Comparison of ENCODE assay signal across 8 cellular contexts in the genomic region with DNA sequence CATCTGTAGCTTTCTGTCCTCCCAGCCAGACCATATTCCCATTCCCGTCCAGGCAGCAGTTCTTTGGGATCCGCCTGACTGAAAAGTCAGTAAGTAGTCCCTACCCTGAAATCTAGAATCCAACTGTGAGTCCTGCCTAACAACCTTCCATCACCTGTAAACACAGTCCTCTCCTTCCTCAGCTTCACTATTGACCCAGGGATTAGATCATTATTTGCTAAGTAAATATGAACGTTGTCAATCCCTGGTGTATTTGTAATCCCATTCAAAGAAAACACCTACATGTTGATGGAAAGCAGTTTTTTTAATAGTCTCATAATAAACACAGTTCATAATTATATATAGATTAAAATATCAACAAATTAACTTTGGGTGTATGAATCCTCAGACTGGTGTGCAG. TPM values are rescaled to one million over a fixed set of nuclear protein-coding genes. Genes with fewer than 3 reads are reported as not detected.
DNase-seq lines count a peak whose midpoint lies in the region; ATAC-seq and TF ChIP-seq lines count a peak whose summit lies in the region.

No MANE protein-coding gene starts in this region.

- H3K27ac ChIP-seq in Panc1 (ENCODE audit: low read length) (no peak overlapping the region), esophagus squamous epithelium (peak overlapping the region in 3 of 4 donors; percentile 83 to 91 (median 89)), sigmoid colon (peak overlapping the region; percentile 81 to 86 (median 82))

- intact Hi-C loops in activated CD4-positive, alpha-beta T cell treated with anti-CD3 and anti-CD28 coated beads, Interleukin-2, amount 10 ng/mL, durations not matched to agents 24 days and 14 days (cut with micrococcal nuclease), result no loop called here
- intact Hi-C loops in Panc1 (cut with micrococcal nuclease; ENCODE audit: unreplicated experiment), result no loop called here
- intact Hi-C loops in esophagus squamous epithelium (cut with DNase I), result no loop called here
- intact Hi-C loops in sigmoid colon (cut with DNase I), result no loop called here

- ATAC-seq in Panc1 (no peak; the same call in 1 of the 2 replicates), GM21576 (IDR thresholded peaks at IDR 0.05; ENCODE audit: unreplicated experiment) (no peak)

- POLR2A ChIA-PET in Panc1 (lab: Charles Lee), result no interaction called here

- peak overlapping the region; percentile 96 for H3K4me3 Mint-ChIP-seq in activated CD4-positive, alpha-beta T cell treated with anti-CD3 and anti-CD28 coated beads, Interleukin-2, amount 10 ng/mL, durations not matched to agents 24 days and 14 days

- H3K9me3 ChIP-seq in Panc1 (ENCODE audit: control insufficient read depth, insufficient read depth, low read depth, low read length) (no peaks in the 10 kb centered on the region), esophagus squamous epithelium (no peaks in the 10 kb centered on the region), sigmoid colon (no peaks in the 10 kb centered on the region)

- H3K4me1 Mint-ChIP-seq in activated CD4-positive, alpha-beta T cell treated with anti-CD3 and anti-CD28 coated beads, Interleukin-2, amount 10 ng/mL, durations not matched to agents 24 days and 14 days, result peaks cover 28% of the 10 kb centered on the region

- H3K27me3 ChIP-seq in Panc1 (ENCODE audit: control insufficient read depth, insufficient read depth, low read length), result no peaks in the 10 kb centered on the region
- H3K27me3 ChIP-seq in esophagus squamous epithelium, result no peaks in the 10 kb centered on the region
- no peaks in the 10 kb centered on the region for H3K27me3 ChIP-seq in sigmoid colon

- no peak for TF ChIP-seq POLR2A in esophagus squamous epithelium (IDR thresholded peaks at IDR 0.05)
- no peak for TF ChIP-seq POLR2A in sigmoid colon (IDR thresholded peaks at IDR 0.05)

- BruUV-seq in Panc1 (replicated peaks; lab: Mats Ljungman, UMichigan), result TSS peak; percentile 77

- H3K4me3 ChIP-seq in Panc1 (ENCODE audit: low read depth in 2 of 2, low read length in 2 of 2) (peak overlapping the region; percentile 66 to 74), esophagus squamous epithelium (peak overlapping the region in 3 of 4 donors; percentile 84 to 97 (median 96)), sigmoid colon (peak overlapping the region; percentile 79 to 90 (median 88))

- TF ChIP-seq CTCF in Panc1 (IDR thresholded peaks at IDR 0.05) (no peak), esophagus squamous epithelium (IDR thresholded peaks at IDR 0.05) (no peak), sigmoid colon (IDR thresholded peaks at IDR 0.05) (no peak)

- H3K4me1 ChIP-seq in Panc1 (ENCODE audit: control insufficient read depth, insufficient read depth, low read length), result peaks cover 10% of the 10 kb centered on the region
- H3K4me1 ChIP-seq in esophagus squamous epithelium, result peaks cover 12 to 56% (median 14%) of the 10 kb centered on the region in 3 donors
- H3K4me1 ChIP-seq in sigmoid colon, result peaks cover 0 to 24% (median 19%) of the 10 kb centered on the region in 4 donors

- 10 to 27% methylated on average over 3 of the region's 3 CpGs for WGBS in esophagus squamous epithelium, 2 donors
- 11 to 42% methylated on average over 3 of the region's 3 CpGs for WGBS in sigmoid colon, 2 donors

- in situ Hi-C loops in Panc1 (cut with HindIII; ENCODE audit: low pct_unique_long_range_greater_than_20kb, low sequenced_read_pairs), result no loop called here

- CTCF ChIA-PET in Panc1 (lab: Charles Lee), result no interaction called here

- peaks cover 19% of the 10 kb centered on the region for H3K36me3 Mint-ChIP-seq in activated CD4-positive, alpha-beta T cell treated with anti-CD3 and anti-CD28 coated beads, Interleukin-2, amount 10 ng/mL, durations not matched to agents 24 days and 14 days (ENCODE audit: low read depth)

- H3K27me3 Mint-ChIP-seq in activated CD4-positive, alpha-beta T cell treated with anti-CD3 and anti-CD28 coated beads, Interleukin-2, amount 10 ng/mL, durations not matched to agents 24 days and 14 days, result peaks cover 5% of the 10 kb centered on the region

- 0 out of 2 replicates have a peak, but pooled peaks cover 2% of the 10 kb centered on the region for H3K36me3 ChIP-seq in Panc1 (ENCODE audit: control insufficient read depth, insufficient read depth, low read length)
- H3K36me3 ChIP-seq in esophagus squamous epithelium, result peaks cover 0 to 17% (median 0%) of the 10 kb centered on the region in 3 donors
- peaks cover 0 to 5% (median 0%) of the 10 kb centered on the region in 4 donors for H3K36me3 ChIP-seq in sigmoid colon

- peak overlapping the region; percentile 92 for H3K27ac Mint-ChIP-seq in activated CD4-positive, alpha-beta T cell treated with anti-CD3 and anti-CD28 coated beads, Interleukin-2, amount 10 ng/mL, durations not matched to agents 24 days and 14 days

- DNase-seq in activated CD4-positive, alpha-beta T cell treated with anti-CD3 and anti-CD28 coated beads, Interleukin-2, amount 10 ng/mL, durations not matched to agents 24 days and 14 days, result no peak
- DNase-seq in activated CD4-positive, alpha-beta T cell treated with anti-CD3 and anti-CD28 coated beads for 1 hour, result no peak
- DNase-seq in Panc1 (ENCODE audit: low read depth, low spot score) (peak; percentile 15), esophagus squamous epithelium (lab: John Stamatoyannopoulos, UW) (no peak), sigmoid colon (no peak), ecto neural progenitor cell (ENCODE audit: low spot score) (no peak), dermis blood vessel endothelial cell (no peak)

- no peak for TF ChIP-seq EP300 in sigmoid colon (IDR thresholded peaks at IDR 0.05)

- H3K9me3 Mint-ChIP-seq in activated CD4-positive, alpha-beta T cell treated with anti-CD3 and anti-CD28 coated beads, Interleukin-2, amount 10 ng/mL, durations not matched to agents 24 days and 14 days, result no peaks in the 10 kb centered on the region

RNA-seq across cellular contexts. Expression of a gene that starts 0.7 kb away (rescaled TPM):
- total RNA-seq in activated CD4-positive, alpha-beta T cell treated with anti-CD3 and anti-CD28 coated beads, Interleukin-2, amount 10 ng/mL, durations not matched to agents 24 days and 14 days, result 1.1 and 1.8 TPM in 2 replicates
- total RNA-seq in Panc1 (2021; ENCODE audit: unreplicated experiment), result 1.1 TPM
- 0.28 TPM for polyA plus RNA-seq in Panc1 (2012; ENCODE audit: insufficient read length)
- 1 to 10 TPM in 1 of 4 donors, not detected in 3; 1.5 TPM for total RNA-seq in esophagus squamous epithelium
- 1 to 10 TPM in 2 of 4 donors, under 1 TPM in 1, not detected in 1; 0.55 to 2.1 (median 1.8) TPM for total RNA-seq in sigmoid colon
- 1 to 10 TPM in 1 of 3 donors, under 1 TPM in 2; 0.23 to 4.8 (median 0.57) TPM for polyA plus RNA-seq in sigmoid colon
- 0.05 and 0.17 TPM in 2 replicates for total RNA-seq in dermis blood vessel endothelial cell

RNA-seq across cellular contexts. Expression of a gene that starts 0.8 kb away (rescaled TPM):
- 23.7 and 27.2 TPM in 2 replicates for total RNA-seq in activated CD4-positive, alpha-beta T cell treated with anti-CD3 and anti-CD28 coated beads, Interleukin-2, amount 10 ng/mL, durations not matched to agents 24 days and 14 days
- 20.2 TPM for total RNA-seq in Panc1 (2021; ENCODE audit: unreplicated experiment)
- 8.4 TPM for polyA plus RNA-seq in Panc1 (2012; ENCODE audit: insufficient read length)
- 10 to 100 TPM; 15.8 to 19.5 (median 16.4) TPM for total RNA-seq in esophagus squamous epithelium
- total RNA-seq in sigmoid colon, result 10 to 100 TPM; 11.5 to 15.3 (median 12.8) TPM
- 10 to 100 TPM; 10.8 to 15.7 (median 14.0) TPM for polyA plus RNA-seq in sigmoid colon
- 25.7 and 30.1 TPM in 2 replicates for total RNA-seq in dermis blood vessel endothelial cell
